In genomic region chr16:86960266-86960665, GRCh38 we compare ENCODE assay signal across 17 cellular contexts.
DNase-seq lines count a peak whose midpoint lies in the region; ATAC-seq, FAIRE-seq and TF ChIP-seq lines count a peak whose summit lies in the region.
"Had no signal": no experiment of that assay in that cellular context is flagged by ENCODE, and none has a peak within 500 bp of the region (broad histone marks: within the 10 kb centered on the region; RNA-seq: fewer than 3 reads in every experiment).

No MANE protein-coding gene starts in this region.

- H3K36me3 Mint-ChIP-seq in nephron (ENCODE audit: low read depth), result no peaks in the 10 kb centered on the region

- H3K27ac ChIP-seq in GM23248, result no peak overlapping the region
- H3K27ac ChIP-seq in testis, result no peak overlapping the region

- H2AFZ ChIP-seq in GM23248, result no peak overlapping the region; the same call in 1 of the 2 replicates

- H3F3A ChIP-seq in GM23248 (ENCODE audit: insufficient read depth), result no peaks in the 10 kb centered on the region

- peaks cover 81% of the 10 kb centered on the region for H3K4me1 Mint-ChIP-seq in nephron

- H3K9me3 Mint-ChIP-seq in nephron, result no peaks in the 10 kb centered on the region
- H3K9me3 Mint-ChIP-seq: CD4-positive, alpha-beta T cell had no signal

- 62 to 66% methylated on average over 10 of the region's 10 CpGs for WGBS in GM23248 (ENCODE audit: low coverage in 1 of 2, low lambda C conversion rate in 2 of 2, missing lambda C conversion rate in 2 of 2), 2 experiments
- 84 to 87% methylated on average over 10 of the region's 10 CpGs for WGBS in testis, 2 donors

- peaks cover 38% of the 10 kb centered on the region for H3K27me3 ChIP-seq in GM23248 (replicated peaks; ENCODE audit: insufficient read depth)
- H3K27me3 ChIP-seq in testis, result no peaks in the 10 kb centered on the region

- peak overlapping the region in 1 of 3 experiments; percentile 66 for H3K4me3 Mint-ChIP-seq in nephron
- H3K4me3 Mint-ChIP-seq: CD4-positive, alpha-beta T cell had no signal

- in situ Hi-C loops in GM23248 (cut with MboI), result no loop called here

- H3K27me3 Mint-ChIP-seq in nephron (ENCODE audit: low read depth), result peaks cover 42% of the 10 kb centered on the region

- H3K9ac ChIP-seq in GM23248, result no peak overlapping the region

- peak overlapping the region; percentile 96 to 98 (median 98) for H3K27ac Mint-ChIP-seq in nephron
- H3K27ac Mint-ChIP-seq: CD4-positive, alpha-beta T cell had no signal

- DNase-seq in GM23248 (peak; percentile 11), frontal cortex (ENCODE audit: low spot score in 2 of 2) (peak; percentile 39 to 42), putamen (ENCODE audit: low spot score) (peak; percentile 14), testis (no peak), NOMO-1 (lab: John Stamatoyannopoulos, UW; ENCODE audit: unreplicated experiment in 2 of 2) (no peak)
- DNase-seq: Caco-2; CD4-positive, alpha-beta T cell; GDM1; NCI-H1105; NCI-H1694 had no signal

- no peaks in the 10 kb centered on the region for H3K79me2 ChIP-seq in GM23248 (ENCODE audit: insufficient read depth)

- ATAC-seq in GM18498 (IDR thresholded peaks at IDR 0.05; ENCODE audit: unreplicated experiment) (no peak), GM19395 (IDR thresholded peaks at IDR 0.05; ENCODE audit: unreplicated experiment) (no peak)
- ATAC-seq: K562 had no signal

- no peak for TF ChIP-seq POLR2A in testis (IDR thresholded peaks at IDR 0.05)

- intact Hi-C loops in testis (cut with DNase I; ENCODE audit: low total_unique reads), result no loop called here

- H3K4me3 ChIP-seq in GM23248, result no peak overlapping the region
- no peak overlapping the region for H3K4me3 ChIP-seq in testis
- H3K4me3 ChIP-seq: K562 had no signal

- H3K4me2 ChIP-seq in GM23248 (ENCODE audit: unreplicated experiment), result peak overlapping the region; percentile 45

- H3K4me1 ChIP-seq in GM23248 (ENCODE audit: insufficient read depth), result peaks cover 10% of the 10 kb centered on the region
- no peaks in the 10 kb centered on the region for H3K4me1 ChIP-seq in testis

- H3K9me2 ChIP-seq in GM23248 (ENCODE audit: insufficient read depth), result no peaks in the 10 kb centered on the region

- TF ChIP-seq CTCF in nephron (IDR thresholded peaks at IDR 0.05; ENCODE audit: unreplicated experiment in 3 of 3) (no peak), testis (IDR thresholded peaks at IDR 0.05) (no peak)

- FAIRE-seq in frontal cortex (lab: Jason Lieb, UNC), result no peak
- FAIRE-seq: A204.1, H54, K562, RCC 7860 had no signal

- no peaks in the 10 kb centered on the region for H3K9me3 ChIP-seq in GM23248 (ENCODE audit: low read depth)
- no peaks in the 10 kb centered on the region for H3K9me3 ChIP-seq in testis
- H3K9me3 ChIP-seq: Caco-2 had no signal

- H4K20me1 ChIP-seq in GM23248 (ENCODE audit: insufficient read depth), result no peaks in the 10 kb centered on the region

- H3K36me3 ChIP-seq in GM23248 (ENCODE audit: low read depth) (no peaks in the 10 kb centered on the region), testis (ENCODE audit: low read depth, missing control alignments) (no peaks in the 10 kb centered on the region)

Comparison
In these comparisons a context has a peak if more than half of its experiments do, and no peak if none do; other contexts are left out.
1. DNase-seq: peak in GM23248 (single experiment), frontal cortex (2 of 2) and putamen (single experiment); none in testis (single experiment) and NOMO-1 (0 of 2).